In the genomic region with DNA sequence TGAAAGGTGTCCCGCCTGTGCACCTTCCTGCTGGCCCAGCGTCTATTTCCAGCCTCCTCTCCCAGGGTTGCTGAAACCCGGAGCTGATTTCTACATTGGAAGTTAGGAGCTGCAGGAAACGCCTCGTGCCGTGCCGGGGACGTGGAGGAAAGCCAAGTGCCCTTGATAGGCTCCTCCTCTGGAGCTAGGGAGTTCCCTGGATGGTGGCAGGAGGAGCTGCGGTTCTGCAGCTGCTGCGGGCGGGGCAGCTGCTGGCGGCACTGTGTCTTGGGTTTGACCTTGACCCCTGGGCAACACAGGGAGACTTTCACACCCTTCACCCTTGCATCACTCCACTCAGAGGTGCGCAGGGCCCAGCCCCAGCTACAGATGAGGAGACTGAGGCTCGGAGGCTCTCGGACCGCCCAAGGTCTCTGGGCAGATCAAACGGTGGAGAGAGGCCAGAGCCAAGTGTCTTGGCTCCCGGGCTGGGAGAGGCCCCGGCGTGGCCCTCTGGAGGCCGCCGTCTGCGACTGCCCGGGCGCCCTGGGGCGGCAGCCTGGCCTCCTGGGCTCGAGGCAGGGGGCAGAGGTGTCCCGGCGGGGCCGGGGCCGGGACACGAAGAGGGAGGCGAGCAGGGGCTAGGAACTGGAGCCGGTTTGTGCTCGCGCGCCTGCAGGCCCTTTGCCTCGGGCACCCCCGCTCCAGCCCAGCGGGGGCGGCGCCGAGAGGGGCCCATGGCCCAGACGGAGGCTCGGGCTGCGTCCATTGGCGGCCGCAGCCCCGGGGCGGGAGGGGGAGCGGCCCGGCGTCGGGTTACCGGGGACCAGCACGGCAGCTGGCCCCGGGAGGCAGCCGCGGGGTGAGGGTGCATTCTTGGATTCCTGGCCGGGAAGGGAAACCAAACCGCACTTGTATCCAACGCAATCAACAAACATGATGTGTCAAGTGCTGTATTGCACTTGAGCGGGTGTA, we compare ENCODE assay signal across 8 cellular contexts.
A peak's percentile ranks its signal among the peaks of the same experiment; 100 is the strongest.
DNase-seq lines count a peak whose midpoint lies in the region; ATAC-seq and TF ChIP-seq lines count a peak whose summit lies in the region.

No MANE protein-coding gene starts in this region.

- no peaks in the 10 kb centered on the region for H3K36me3 Mint-ChIP-seq in MCF 10A (ENCODE audit: insufficient read depth, unreplicated experiment)

- no peaks in the 10 kb centered on the region for H3K9me3 Mint-ChIP-seq in MCF 10A (ENCODE audit: unreplicated experiment)

- DNase-seq in ELF-1 (ENCODE audit: low read depth, low spot score) (peak; percentile 82), NCI-H524 (lab: John Stamatoyannopoulos, UW) (peak; percentile 38 to 67), MCF 10A (ENCODE audit: unreplicated experiment) (peak; percentile 96), iPS-NIHi11 (ENCODE audit: low spot score) (peak; percentile 91), gastrocnemius medialis (peak; percentile 93 to 98)
- no peak for DNase-seq in central memory CD4-positive, alpha-beta T cell

- H3K4me3 Mint-ChIP-seq in MCF 10A (ENCODE audit: unreplicated experiment) = no peak overlapping the region

- intact Hi-C loops in MCF 10A (cut with micrococcal nuclease) = loop anchor here (1.0 to 2.0 kb wide), 3 partner anchors 21 to 206 kb away; a partner anchor contains a TSS
- intact Hi-C loops in gastrocnemius medialis (cut with DNase I; ENCODE audit: low total_unique reads) = loop anchor here (1.0 to 10.0 kb wide), 6 partner anchors 92 to 575 kb away; a partner anchor contains a TSS

- no peak overlapping the region for H3K27ac Mint-ChIP-seq in MCF 10A (ENCODE audit: low read depth, unreplicated experiment)

- H3K27me3 Mint-ChIP-seq in MCF 10A (ENCODE audit: insufficient read depth, unreplicated experiment) = no peaks in the 10 kb centered on the region

- peak overlapping the region; percentile 3; the same call in 1 of the 2 replicates for H3K4me3 ChIP-seq in HEK293 (ENCODE audit: low read depth, low read length)
- peak overlapping the region; percentile 55 to 74 (median 58) for H3K4me3 ChIP-seq in gastrocnemius medialis

- H3K27ac ChIP-seq in HEK293 (ENCODE audit: extremely low read depth, low read depth, low read length) (peak overlapping the region; percentile 60), gastrocnemius medialis (peak overlapping the region; percentile 87 to 98 (median 96))

- peaks cover 4% of the 10 kb centered on the region; the same call in 1 of the 2 replicates for H3K4me1 ChIP-seq in HEK293 (ENCODE audit: control insufficient read depth, insufficient read depth, low read length)
- peaks cover 26 to 37% of the 10 kb centered on the region in 2 donors for H3K4me1 ChIP-seq in gastrocnemius medialis

- POLR2A ChIA-PET in HEK293 (lab: Yijun Ruan, JAX) (interaction anchor here (0.5 to 2.2 kb wide), 8 partner anchors 92 to 1018 kb away, joined by 3 to 14 read pairs (median 6); a partner anchor contains a TSS), MCF 10A (lab: Yijun Ruan, JAX) (interaction anchor here (0.6 to 7.7 kb wide), 20 partner anchors 9 to 718 kb away, joined by 3 to 178 read pairs (median 4); a partner anchor contains a TSS)

- H3K9me3 ChIP-seq in HEK293 (ENCODE audit: control insufficient read depth, insufficient read depth, low read depth, low read length) = no peaks in the 10 kb centered on the region
- H3K9me3 ChIP-seq in gastrocnemius medialis = no peaks in the 10 kb centered on the region

- TF ChIP-seq POLR2A in gastrocnemius medialis (IDR thresholded peaks at IDR 0.05) = peak; percentile 32 to 54

- H3K4me1 Mint-ChIP-seq in MCF 10A (ENCODE audit: insufficient read depth, unreplicated experiment) = peaks cover 11% of the 10 kb centered on the region

- CTCF ChIA-PET in HEK293 (lab: Yijun Ruan, JAX) = interaction anchor here (0.5 to 1.3 kb wide), 8 partner anchors 9 to 272 kb away, joined by 3 to 5 read pairs (median 4); no protein-coding TSS in a partner anchor
- CTCF ChIA-PET in MCF 10A (lab: Yijun Ruan, JAX) = interaction anchor here (0.6 to 2.1 kb wide), 15 partner anchors 10 to 299 kb away, joined by 3 to 8 read pairs (median 4); no protein-coding TSS in a partner anchor

- ATAC-seq in gastrocnemius medialis = peak; percentile 85 to 86
- ATAC-seq in HG03565 (IDR thresholded peaks at IDR 0.05; ENCODE audit: unreplicated experiment) = no peak

- TF ChIP-seq CTCF in HEK293 (tag by site-specific recombination; IDR thresholded peaks at IDR 0.05) (peak; percentile 40; the same call in 1 of the 2 replicates), MCF 10A (IDR thresholded peaks at IDR 0.05; ENCODE audit: unreplicated experiment) (peak; percentile 15), gastrocnemius medialis (IDR thresholded peaks at IDR 0.05 in 4 of 5, conservative IDR thresholded peaks at IDR 0.05 in 1 of 5) (peak in 2 of 5 experiments; percentile 8 to 26)

- no TSS peak for BruUV-seq in MCF 10A (replicated peaks; lab: Mats Ljungman, UMichigan)

- no peaks in the 10 kb centered on the region for H3K27me3 ChIP-seq in gastrocnemius medialis

- in situ Hi-C loops in gastrocnemius medialis (cut with MboI; ENCODE audit: low sequenced_read_pairs in 4 of 4) = loop anchor here (5.0 to 25.0 kb wide), 11 partner anchors 95 to 522 kb away; a partner anchor contains a TSS

- no peaks in the 10 kb centered on the region for H3K36me3 ChIP-seq in HEK293 (ENCODE audit: control insufficient read depth in 2 of 2, insufficient read depth in 1 of 2, low read length in 2 of 2)
- no peaks in the 10 kb centered on the region for H3K36me3 ChIP-seq in gastrocnemius medialis

TF ChIP-seq in HEK293, 187 proteins besides CTCF, POLR2A, EP300 and RAD21 (continues in another document):
- no peak for TF ChIP-seq ZNF558 (tag by site-specific recombination; IDR thresholded peaks at IDR 0.05)
- TF ChIP-seq, protein P1, sequence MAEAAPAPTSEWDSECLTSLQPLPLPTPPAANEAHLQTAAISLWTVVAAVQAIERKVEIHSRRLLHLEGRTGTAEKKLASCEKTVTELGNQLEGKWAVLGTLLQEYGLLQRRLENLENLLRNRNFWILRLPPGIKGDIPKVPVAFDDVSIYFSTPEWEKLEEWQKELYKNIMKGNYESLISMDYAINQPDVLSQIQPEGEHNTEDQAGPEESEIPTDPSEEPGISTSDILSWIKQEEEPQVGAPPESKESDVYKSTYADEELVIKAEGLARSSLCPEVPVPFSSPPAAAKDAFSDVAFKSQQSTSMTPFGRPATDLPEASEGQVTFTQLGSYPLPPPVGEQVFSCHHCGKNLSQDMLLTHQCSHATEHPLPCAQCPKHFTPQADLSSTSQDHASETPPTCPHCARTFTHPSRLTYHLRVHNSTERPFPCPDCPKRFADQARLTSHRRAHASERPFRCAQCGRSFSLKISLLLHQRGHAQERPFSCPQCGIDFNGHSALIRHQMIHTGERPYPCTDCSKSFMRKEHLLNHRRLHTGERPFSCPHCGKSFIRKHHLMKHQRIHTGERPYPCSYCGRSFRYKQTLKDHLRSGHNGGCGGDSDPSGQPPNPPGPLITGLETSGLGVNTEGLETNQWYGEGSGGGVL (tag by site-specific recombination; IDR thresholded peaks at IDR 0.05) = no peak
- TF ChIP-seq ZNF223 (tag by site-specific recombination; IDR thresholded peaks at IDR 0.05) = no peak
- no peak for TF ChIP-seq ZSCAN16 (tag by site-specific recombination; IDR thresholded peaks at IDR 0.05)
- TF ChIP-seq, protein P2, sequence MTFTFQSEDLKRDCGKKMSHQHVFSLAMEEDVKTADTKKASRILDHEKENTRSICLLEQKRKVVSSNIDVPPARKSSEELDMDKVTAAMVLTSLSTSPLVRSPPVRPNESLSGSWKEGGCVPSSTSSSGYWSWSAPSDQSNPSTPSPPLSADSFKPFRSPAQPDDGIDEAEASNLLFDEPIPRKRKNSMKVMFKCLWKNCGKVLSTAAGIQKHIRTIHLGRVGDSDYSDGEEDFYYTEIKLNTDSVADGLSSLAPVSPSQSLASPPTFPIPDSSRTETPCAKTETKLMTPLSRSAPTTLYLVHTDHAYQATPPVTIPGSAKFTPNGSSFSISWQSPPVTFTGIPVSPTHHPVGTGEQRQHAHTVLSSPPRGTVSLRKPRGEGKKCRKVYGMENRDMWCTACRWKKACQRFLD (tag by site-specific recombination; IDR thresholded peaks at IDR 0.05) = no peak
- TF ChIP-seq, protein P3, sequence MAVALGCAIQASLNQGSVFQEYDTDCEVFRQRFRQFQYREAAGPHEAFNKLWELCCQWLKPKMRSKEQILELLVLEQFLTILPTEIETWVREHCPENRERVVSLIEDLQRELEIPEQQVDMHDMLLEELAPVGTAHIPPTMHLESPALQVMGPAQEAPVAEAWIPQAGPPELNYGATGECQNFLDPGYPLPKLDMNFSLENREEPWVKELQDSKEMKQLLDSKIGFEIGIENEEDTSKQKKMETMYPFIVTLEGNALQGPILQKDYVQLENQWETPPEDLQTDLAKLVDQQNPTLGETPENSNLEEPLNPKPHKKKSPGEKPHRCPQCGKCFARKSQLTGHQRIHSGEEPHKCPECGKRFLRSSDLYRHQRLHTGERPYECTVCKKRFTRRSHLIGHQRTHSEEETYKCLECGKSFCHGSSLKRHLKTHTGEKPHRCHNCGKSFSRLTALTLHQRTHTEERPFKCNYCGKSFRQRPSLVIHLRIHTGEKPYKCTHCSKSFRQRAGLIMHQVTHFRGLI (tag by site-specific recombination; IDR thresholded peaks at IDR 0.05) = 0 out of 2 replicates have a peak, but pooled peaks have one; percentile 12
- TF ChIP-seq ZNF626 (tag by site-specific recombination; IDR thresholded peaks at IDR 0.05) = no peak
- no peak for TF ChIP-seq GLI4 (tag by site-specific recombination; IDR thresholded peaks at IDR 0.05)
- TF ChIP-seq, protein P4, sequence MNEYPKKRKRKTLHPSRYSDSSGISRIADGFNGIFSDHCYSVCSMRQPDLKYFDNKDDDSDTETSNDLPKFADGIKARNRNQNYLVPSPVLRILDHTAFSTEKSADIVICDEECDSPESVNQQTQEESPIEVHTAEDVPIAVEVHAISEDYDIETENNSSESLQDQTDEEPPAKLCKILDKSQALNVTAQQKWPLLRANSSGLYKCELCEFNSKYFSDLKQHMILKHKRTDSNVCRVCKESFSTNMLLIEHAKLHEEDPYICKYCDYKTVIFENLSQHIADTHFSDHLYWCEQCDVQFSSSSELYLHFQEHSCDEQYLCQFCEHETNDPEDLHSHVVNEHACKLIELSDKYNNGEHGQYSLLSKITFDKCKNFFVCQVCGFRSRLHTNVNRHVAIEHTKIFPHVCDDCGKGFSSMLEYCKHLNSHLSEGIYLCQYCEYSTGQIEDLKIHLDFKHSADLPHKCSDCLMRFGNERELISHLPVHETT (tag by site-specific recombination; IDR thresholded peaks at IDR 0.05) = no peak
